8 cellular contexts compared by ENCODE assay signal in genomic region chr12:108561852-108562347, GRCh38. TPM values are rescaled to one million over a fixed set of nuclear protein-coding genes. Genes with fewer than 3 reads are reported as not detected.
DNase-seq lines count a peak whose midpoint lies in the region; ATAC-seq, FAIRE-seq and TF ChIP-seq lines count a peak whose summit lies in the region.

No MANE protein-coding gene starts in this region.

- H3K27ac Mint-ChIP-seq in central memory CD8-positive, alpha-beta T cell (ENCODE audit: low read depth) = peak overlapping the region; percentile 99

- H3K4me3 Mint-ChIP-seq in central memory CD8-positive, alpha-beta T cell = peak overlapping the region; percentile 99

- in situ Hi-C loops in GM13976 (cut with MboI; ENCODE audit: low sequenced_read_pairs, unreplicated experiment) = loop anchor here (10.0 to 25.0 kb wide), 2 partner anchors 243 to 525 kb away; partner anchors contain the start of genes ALKBH2 and UNG

- no peak for DNase-seq in MG63
- no peak for DNase-seq in central memory CD8-positive, alpha-beta T cell (ENCODE audit: low spot score in 2 of 2)
- no peak for DNase-seq in amniotic stem cell (lab: John Stamatoyannopoulos, UW)
- DNase-seq in GM13976 (ENCODE audit: low spot score) = no peak
- no peak for DNase-seq in D721Med (ENCODE audit: insufficient read length, low spot score)

- no peak for FAIRE-seq in D721Med (lab: Jason Lieb, UNC)

- H3K36me3 Mint-ChIP-seq in central memory CD8-positive, alpha-beta T cell (ENCODE audit: insufficient read depth) = peaks cover 46% of the 10 kb centered on the region

- peak overlapping the region; percentile 94 for H3K9ac ChIP-seq in mucosa of stomach (ENCODE audit: low read length)

- no peaks in the 10 kb centered on the region for H3K9me3 Mint-ChIP-seq in central memory CD8-positive, alpha-beta T cell

- peak overlapping the region; percentile 93 for H3K4me3 ChIP-seq in MG63
- peak overlapping the region; percentile 98 for H3K4me3 ChIP-seq in mucosa of stomach (ENCODE audit: low read length)

- H3K27me3 Mint-ChIP-seq in central memory CD8-positive, alpha-beta T cell = no peaks in the 10 kb centered on the region

- H3K36me3 ChIP-seq in MG63 (peaks cover 46% of the 10 kb centered on the region), mucosa of stomach (ENCODE audit: control insufficient read depth, insufficient read depth, low read length) (peaks cover 11% of the 10 kb centered on the region)

- H3K4me1 Mint-ChIP-seq in central memory CD8-positive, alpha-beta T cell = peaks cover 41% of the 10 kb centered on the region

- H3K9me3 ChIP-seq in MG63 (no peaks in the 10 kb centered on the region), mucosa of stomach (ENCODE audit: control insufficient read depth, low read length) (no peaks in the 10 kb centered on the region)

- TF ChIP-seq CTCF in GM13976 (IDR thresholded peaks at IDR 0.05; ENCODE audit: borderline replicate concordance, control extremely low read depth, extremely low read depth, insufficient read depth, missing control alignments) (no peak), D721Med (IDR thresholded peaks at IDR 0.05; ENCODE audit: insufficient read depth, missing control alignments) (no peak)

- peaks cover 31% of the 10 kb centered on the region for H3K4me1 ChIP-seq in mucosa of stomach (ENCODE audit: control insufficient read depth, insufficient read depth, low read length)

- H3K27me3 ChIP-seq in MG63 (no peaks in the 10 kb centered on the region), mucosa of stomach (ENCODE audit: control insufficient read depth, insufficient read depth, low read length) (no peaks in the 10 kb centered on the region)

- ATAC-seq in GM18867 (IDR thresholded peaks at IDR 0.05; ENCODE audit: unreplicated experiment) (peak; percentile 2), HG03108 (IDR thresholded peaks at IDR 0.05; ENCODE audit: unreplicated experiment) (no peak)
- ATAC-seq in central memory CD8-positive, alpha-beta T cell (replicated peaks; ENCODE audit: extremely low read depth, poor library complexity, severe bottlenecking) = no peak

RNA-seq across cellular contexts. Expression of gene ISCU, which starts 0.5 kb away (rescaled TPM):
- 130 and 156 TPM in 2 replicates for total RNA-seq in MG63 (2014; rRNA removed; shearing (Covaris generic); ENCODE audit: low replicate concordance)

RNA-seq across cellular contexts. Expression of gene SART3, which starts 0.9 kb away (rescaled TPM):
- total RNA-seq in MG63 (2014; rRNA removed; shearing (Covaris generic); ENCODE audit: low replicate concordance) = 27.6 and 62.9 TPM in 2 replicates

RNA-seq across cellular contexts. Expression of gene TMEM119, which starts 36.0 kb away (rescaled TPM):
- 24.2 and 31.2 TPM in 2 replicates for total RNA-seq in MG63 (2014; rRNA removed; shearing (Covaris generic); ENCODE audit: low replicate concordance)

RNA-seq across cellular contexts. Expression of gene FICD, which starts 46.8 kb away (rescaled TPM):
- total RNA-seq in MG63 (2014; rRNA removed; shearing (Covaris generic); ENCODE audit: low replicate concordance) = 0.62 and 1.6 TPM in 2 replicates
